In the genomic region with DNA sequence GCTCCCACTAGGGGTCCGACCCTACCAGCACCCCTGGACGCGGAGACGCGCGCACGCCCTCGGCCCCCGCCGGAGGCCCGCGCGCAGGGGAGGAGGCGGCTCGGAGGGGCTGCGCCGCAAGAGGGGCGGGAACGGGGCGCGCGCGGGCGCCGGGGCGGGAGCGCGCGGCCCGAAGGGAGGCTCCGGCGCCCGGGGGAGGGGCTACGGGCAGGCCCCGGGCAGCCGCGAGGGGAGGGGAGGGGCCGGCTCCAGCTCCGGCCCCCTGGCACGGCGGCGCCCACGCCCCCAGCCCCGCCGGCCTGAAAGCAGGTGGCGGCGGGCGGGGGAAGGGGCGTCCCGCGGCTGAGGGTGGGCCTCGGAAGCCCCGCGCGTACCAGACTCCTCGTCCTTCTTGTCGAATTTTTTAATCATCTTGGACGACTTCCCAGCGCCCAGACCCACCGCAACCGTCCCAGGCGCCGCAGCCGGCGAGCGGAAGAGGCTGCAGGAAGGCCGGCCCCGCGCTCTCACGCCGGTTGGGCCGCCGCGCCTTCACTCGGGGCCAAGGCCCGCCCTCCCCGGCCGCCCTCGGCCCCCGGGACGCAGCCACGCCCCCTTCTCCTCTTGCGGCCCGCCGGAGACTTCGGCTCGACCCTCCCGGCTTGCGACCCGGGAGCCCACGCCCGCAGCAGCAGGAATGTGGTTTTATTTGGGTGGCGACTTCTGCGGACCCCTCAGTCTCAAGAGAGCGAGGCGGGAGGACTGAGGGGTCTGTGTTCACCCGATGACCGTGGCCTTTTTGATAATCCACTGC, we compare ENCODE assay signal across 8 cellular contexts. TPM values are rescaled to one million over a fixed set of nuclear protein-coding genes. Genes with fewer than 3 reads are reported as not detected.
DNase-seq lines count a peak whose midpoint lies in the region; ATAC-seq and TF ChIP-seq lines count a peak whose summit lies in the region.

A gene with protein sequence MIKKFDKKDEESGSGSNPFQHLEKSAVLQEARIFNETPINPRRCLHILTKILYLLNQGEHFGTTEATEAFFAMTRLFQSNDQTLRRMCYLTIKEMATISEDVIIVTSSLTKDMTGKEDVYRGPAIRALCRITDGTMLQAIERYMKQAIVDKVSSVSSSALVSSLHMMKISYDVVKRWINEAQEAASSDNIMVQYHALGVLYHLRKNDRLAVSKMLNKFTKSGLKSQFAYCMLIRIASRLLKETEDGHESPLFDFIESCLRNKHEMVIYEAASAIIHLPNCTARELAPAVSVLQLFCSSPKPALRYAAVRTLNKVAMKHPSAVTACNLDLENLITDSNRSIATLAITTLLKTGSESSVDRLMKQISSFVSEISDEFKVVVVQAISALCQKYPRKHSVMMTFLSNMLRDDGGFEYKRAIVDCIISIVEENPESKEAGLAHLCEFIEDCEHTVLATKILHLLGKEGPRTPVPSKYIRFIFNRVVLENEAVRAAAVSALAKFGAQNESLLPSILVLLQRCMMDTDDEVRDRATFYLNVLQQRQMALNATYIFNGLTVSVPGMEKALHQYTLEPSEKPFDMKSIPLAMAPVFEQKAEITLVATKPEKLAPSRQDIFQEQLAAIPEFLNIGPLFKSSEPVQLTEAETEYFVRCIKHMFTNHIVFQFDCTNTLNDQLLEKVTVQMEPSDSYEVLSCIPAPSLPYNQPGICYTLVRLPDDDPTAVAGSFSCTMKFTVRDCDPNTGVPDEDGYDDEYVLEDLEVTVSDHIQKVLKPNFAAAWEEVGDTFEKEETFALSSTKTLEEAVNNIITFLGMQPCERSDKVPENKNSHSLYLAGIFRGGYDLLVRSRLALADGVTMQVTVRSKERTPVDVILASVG (minus strand): TSS at position 491 of the 793 bp plus-strand sequence. CDS start 80 bp downstream, at position 411.

- no peaks in the 10 kb centered on the region for H3K27me3 ChIP-seq in fibroblast of lung (ENCODE audit: control insufficient read depth, insufficient read depth, low read length)

- H3K9me3 Mint-ChIP-seq in naive thymus-derived CD8-positive, alpha-beta T cell: no peaks in the 10 kb centered on the region
- H3K9me3 Mint-ChIP-seq in stimulated activated naive B cell treated with anti-CD40 and anti-IgM and Interleukin-4, amounts not matched to agents 10 μg/mL and 1 μg/mL and 100 μg/mL, for 72 hours: no peaks in the 10 kb centered on the region

- H3K36me3 Mint-ChIP-seq in naive thymus-derived CD8-positive, alpha-beta T cell: peaks cover 0 to 11% (median 5%) of the 10 kb centered on the region in 3 donors
- H3K36me3 Mint-ChIP-seq in stimulated activated naive B cell treated with anti-CD40 and anti-IgM and Interleukin-4, amounts not matched to agents 10 μg/mL and 1 μg/mL and 100 μg/mL, for 72 hours: no peaks in the 10 kb centered on the region

- in situ Hi-C loops in KBM-7 (cut with MboI; ENCODE audit: low pct_unique_long_range_greater_than_20kb, low sequenced_read_pairs): no loop called here

- no peak for TF ChIP-seq CTCF in fibroblast of lung (conservative IDR thresholded peaks at IDR 0.05 in 1 of 2, IDR thresholded peaks at IDR 0.05 in 1 of 2; ENCODE audit: low read depth in 1 of 2, low read length in 2 of 2)

- H3K79me2 ChIP-seq in fibroblast of lung (ENCODE audit: control insufficient read depth, insufficient read depth, low read length): no peaks in the 10 kb centered on the region

- peak; percentile 95 for ATAC-seq in GM21737 (IDR thresholded peaks at IDR 0.05; ENCODE audit: unreplicated experiment)
- peak; percentile 79 to 89 for ATAC-seq in naive thymus-derived CD8-positive, alpha-beta T cell
- peak; percentile 97 for ATAC-seq in stimulated activated naive B cell treated with anti-CD40 and anti-IgM and Interleukin-4, amounts not matched to agents 10 μg/mL and 1 μg/mL and 100 μg/mL, for 72 hours (replicated peaks)

- peak within 1 kb of the TSS; percentile 72 for H3K9ac ChIP-seq in fibroblast of lung (ENCODE audit: insufficient read depth, low read length)

- H4K20me1 ChIP-seq in fibroblast of lung (ENCODE audit: control insufficient read depth, extremely low read depth, insufficient read depth, low read length): no peaks in the 10 kb centered on the region

- H3K4me1 Mint-ChIP-seq in naive thymus-derived CD8-positive, alpha-beta T cell: peaks cover 6 to 21% (median 18%) of the 10 kb centered on the region in 4 donors
- peaks cover 8 to 21% of the 10 kb centered on the region in 2 donors for H3K4me1 Mint-ChIP-seq in stimulated activated naive B cell treated with anti-CD40 and anti-IgM and Interleukin-4, amounts not matched to agents 10 μg/mL and 1 μg/mL and 100 μg/mL, for 72 hours

- DNase-seq in Daoy (ENCODE audit: low read depth) (peak; percentile 98), KBM-7 (peak; percentile 91), RKO (ENCODE audit: low spot score) (peak; percentile 91), fibroblast of lung (ENCODE audit: low read depth in 2 of 2) (peak; percentile 77 to 79)
- DNase-seq in activated T-helper 1 cell treated with anti-CD3 and anti-CD28 coated beads, Interleukin-2, amount 50 U/mL, for 16 hours (ENCODE audit: low read depth in 1 of 2, low spot score in 1 of 2): peak; percentile 27 to 64
- DNase-seq in naive thymus-derived CD8-positive, alpha-beta T cell: peak; percentile 35 to 75 (median 66)
- peak; percentile 81 for DNase-seq in stimulated activated naive B cell treated with anti-CD40 and anti-IgM and Interleukin-4, amounts not matched to agents 10 μg/mL and 1 μg/mL and 100 μg/mL, for 72 hours

- H3K4me3 Mint-ChIP-seq in naive thymus-derived CD8-positive, alpha-beta T cell: peak within 1 kb of the TSS; percentile 81 to 95 (median 91)
- H3K4me3 Mint-ChIP-seq in stimulated activated naive B cell treated with anti-CD40 and anti-IgM and Interleukin-4, amounts not matched to agents 10 μg/mL and 1 μg/mL and 100 μg/mL, for 72 hours: peak within 1 kb of the TSS; percentile 91 to 92

- peak within 1 kb of the TSS; percentile 62 to 89 (median 79) for H3K4me3 ChIP-seq in fibroblast of lung (replicated peaks in 1 of 4; ENCODE audit: control extremely low read depth in 1 of 4, insufficient read depth in 1 of 4, low read depth in 3 of 4, low read length in 4 of 4)

- peaks cover 0 to 4% (median 0%) of the 10 kb centered on the region in 5 donors for H3K27me3 Mint-ChIP-seq in naive thymus-derived CD8-positive, alpha-beta T cell
- H3K27me3 Mint-ChIP-seq in stimulated activated naive B cell treated with anti-CD40 and anti-IgM and Interleukin-4, amounts not matched to agents 10 μg/mL and 1 μg/mL and 100 μg/mL, for 72 hours: no peaks in the 10 kb centered on the region

- H3K9me3 ChIP-seq in fibroblast of lung (ENCODE audit: control insufficient read depth, insufficient read depth, low read depth, low read length): no peaks in the 10 kb centered on the region

- peak within 1 kb of the TSS; percentile 84 for H2AFZ ChIP-seq in fibroblast of lung (ENCODE audit: low read length)

- H3K27ac ChIP-seq in fibroblast of lung (ENCODE audit: insufficient read depth, low read length): peak within 1 kb of the TSS; percentile 55

- H3K36me3 ChIP-seq in fibroblast of lung (ENCODE audit: control insufficient read depth, insufficient read depth, low read length): no peaks in the 10 kb centered on the region

- POLR2A ChIA-PET in naive thymus-derived CD8-positive, alpha-beta T cell (lab: Charles Lee): interaction anchor here (2.4 kb wide), 1 partner anchor 463 kb away, joined by 10 read pairs; a partner anchor contains a TSS

- H3K27ac Mint-ChIP-seq in naive thymus-derived CD8-positive, alpha-beta T cell: peak within 1 kb of the TSS; percentile 28 to 91 (median 86)
- H3K27ac Mint-ChIP-seq in stimulated activated naive B cell treated with anti-CD40 and anti-IgM and Interleukin-4, amounts not matched to agents 10 μg/mL and 1 μg/mL and 100 μg/mL, for 72 hours: peak within 1 kb of the TSS; percentile 93

- peak within 1 kb of the TSS; percentile 93 for H3K4me2 ChIP-seq in fibroblast of lung (ENCODE audit: extremely low read depth, insufficient read depth, low read length)

- H3K4me1 ChIP-seq in fibroblast of lung (ENCODE audit: control insufficient read depth, extremely low read depth, insufficient read depth, low read length): peaks cover 4% of the 10 kb centered on the region

RNA-seq across cellular contexts. Expression of the gene that starts here (rescaled TPM):
- 57.5 and 58.4 TPM in 2 replicates for total RNA-seq in Daoy (2014; rRNA removed; shearing (Covaris generic))
- 34.7 and 52.4 TPM in 2 replicates for total RNA-seq in fibroblast of lung
- 34.3 and 47.8 TPM in 2 replicates for polyA plus RNA-seq in fibroblast of lung
- 23.2 and 27.7 TPM in 2 replicates for polyA plus RNA-seq in fibroblast of lung (2012)
- 17.6 and 22.4 TPM in 2 replicates for polyA minus RNA-seq in fibroblast of lung (ENCODE audit: low replicate concordance)
- total RNA-seq in naive thymus-derived CD8-positive, alpha-beta T cell: 10 to 100 TPM; 11.5 to 11.9 TPM
- polyA plus RNA-seq in naive thymus-derived CD8-positive, alpha-beta T cell: 1 to 10 TPM; 1.9 to 6.5 (median 3.0) TPM

Comparison
In these comparisons a context has a peak if more than half of its experiments do, and no peak if none do; other contexts are left out.
1. Peak in every context shown above with its lines: DNase-seq, ATAC-seq, H3K4me3 ChIP-seq and H3K27ac ChIP-seq.
2. DNase-seq: peak in every context shown above with its lines; median percentile 98 in Daoy; 91 in KBM-7; 91 in RKO; 81 in stimulated activated naive B cell treated with anti-CD40 and anti-IgM and Interleukin-4, amounts not matched to agents 10 μg/mL and 1 μg/mL and 100 μg/mL, for 72 hours; 78 in fibroblast of lung; 66 in naive thymus-derived CD8-positive, alpha-beta T cell; 46 in activated T-helper 1 cell treated with anti-CD3 and anti-CD28 coated beads, Interleukin-2, amount 50 U/mL, for 16 hours.